In genomic region chr2:223868005-223868404, GRCh38 we compare ENCODE assay signal across 11 cellular contexts. TPM values are rescaled to one million over a fixed set of nuclear protein-coding genes. Genes with fewer than 3 reads are reported as not detected.
DNase-seq lines count a peak whose midpoint lies in the region; ATAC-seq and TF ChIP-seq lines count a peak whose summit lies in the region.
"Had no signal": no experiment of that assay in that cellular context is flagged by ENCODE, and none has a peak within 500 bp of the region (broad histone marks: within the 10 kb centered on the region; RNA-seq: fewer than 3 reads in every experiment).

No MANE protein-coding gene starts in this region.

- POLR2A ChIA-PET in RWPE1 (lab: Yijun Ruan, JAX; ENCODE audit: low non-redundant PET) = no interaction called here

- no peak overlapping the region for H3K4me3 ChIP-seq in BE2C (ENCODE audit: low read depth, low read length)
- no peak overlapping the region for H3K4me3 ChIP-seq in tibial artery

- H3K27me3 ChIP-seq in BE2C (no peaks in the 10 kb centered on the region), tibial artery (no peaks in the 10 kb centered on the region)

- ATAC-seq in GM19463 (IDR thresholded peaks at IDR 0.05; ENCODE audit: unreplicated experiment) (peak; percentile 83), HG03066 (IDR thresholded peaks at IDR 0.05; ENCODE audit: low read depth, unreplicated experiment) (peak; percentile 51)

- DNase-seq in BE2C = peak; percentile 45
- peak; percentile 82 for DNase-seq in NCI-H524 treated with DMSO at 0.1 percent for 48 hours (lab: John Stamatoyannopoulos, UW)
- DNase-seq in RWPE1 (ENCODE audit: low spot score) = no peak
- no peak for DNase-seq in hepatic stellate cell (ENCODE audit: low spot score)
- no peak for DNase-seq in tibial artery
- DNase-seq in stimulated activated CD4-positive, alpha-beta T cell treated with anti-CD3 and anti-CD28 coated beads, Interleukin-12 subunit alpha, Interleukin-12 subunit beta, amount 100 ng/mL, for 4 hours = no peak
- DNase-seq: activated naive CD4-positive, alpha-beta T cell treated with Interleukin-2 at 50 U/mL for 16 hours; EL; NCI-H1417 treated with DMSO at 0.1 percent for 48 hours had no signal

- H3K9me3 ChIP-seq in BE2C = no peaks in the 10 kb centered on the region
- no peaks in the 10 kb centered on the region for H3K9me3 ChIP-seq in tibial artery

- TF ChIP-seq CTCF in BE2C (IDR thresholded peaks at IDR 0.05; ENCODE audit: low read depth, low read length) (no peak), RWPE1 (conservative IDR thresholded peaks at IDR 0.05; ENCODE audit: low read depth) (no peak), tibial artery (IDR thresholded peaks at IDR 0.05) (no peak)

- intact Hi-C loops in tibial artery (cut with DNase I; ENCODE audit: low total_unique reads) = no loop called here

- no peak overlapping the region for H3K27ac ChIP-seq in RWPE1
- no peak overlapping the region for H3K27ac ChIP-seq in tibial artery

- CTCF ChIA-PET in RWPE1 (lab: Yijun Ruan, JAX) = no interaction called here

- H3K36me3 ChIP-seq in BE2C (no peaks in the 10 kb centered on the region; the same call in 1 of the 2 replicates), tibial artery (peaks cover 21 to 25% (median 23%) of the 10 kb centered on the region in 3 donors)

- H3K4me1 ChIP-seq in BE2C = no peaks in the 10 kb centered on the region
- no peaks in the 10 kb centered on the region for H3K4me1 ChIP-seq in tibial artery

RNA-seq across cellular contexts. Expression of gene AP1S3, which starts 30.6 kb away (rescaled TPM):
- polyA plus RNA-seq in BE2C (2012; ENCODE audit: insufficient read depth, insufficient read length, low read depth) = 0.68 TPM

Comparison
In these comparisons a context has a peak if more than half of its experiments do, and no peak if none do; other contexts are left out.
1. DNase-seq: peak in BE2C (single experiment) and NCI-H524 treated with DMSO at 0.1 percent for 48 hours (single experiment); none in RWPE1 (single experiment), hepatic stellate cell (single experiment), tibial artery (0 of 2) and stimulated activated CD4-positive, alpha-beta T cell treated with anti-CD3 and anti-CD28 coated beads, Interleukin-12 subunit alpha, Interleukin-12 subunit beta, amount 100 ng/mL, for 4 hours (single experiment).